Comparison of ENCODE assay signal across 14 cellular contexts in the genomic region with DNA sequence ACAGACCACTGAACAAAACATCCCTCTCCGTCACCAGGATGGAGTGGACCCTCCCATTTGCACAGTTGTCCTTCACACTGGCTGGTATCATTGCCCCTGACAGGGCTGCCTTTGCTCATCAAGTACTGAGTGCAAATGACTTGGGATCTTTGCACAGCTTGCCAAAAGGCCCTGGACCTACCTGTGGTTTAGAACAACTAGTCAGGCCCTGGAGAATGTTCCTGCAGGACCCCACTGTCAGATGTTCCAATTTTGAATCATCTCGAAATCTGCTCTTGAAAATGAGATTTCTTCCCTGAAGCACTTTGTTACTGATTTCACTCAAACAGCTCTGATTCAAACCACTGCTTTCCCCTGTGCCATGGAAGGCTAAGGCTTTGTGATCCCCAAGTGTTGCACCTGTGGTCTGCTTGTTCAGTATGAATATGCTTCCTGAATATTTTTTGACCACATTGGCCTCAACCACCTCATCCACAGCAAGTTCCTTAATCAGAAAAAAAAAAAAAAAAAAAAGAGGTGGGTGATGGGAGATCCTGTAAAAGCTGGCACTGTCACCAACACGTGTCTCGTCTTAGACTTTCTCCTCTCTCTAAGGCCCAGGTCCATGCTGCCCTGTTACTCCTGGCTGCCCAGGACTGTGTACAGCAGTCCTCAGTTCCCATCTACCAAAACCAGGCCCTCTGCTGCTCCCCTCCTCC. TPM values are rescaled to one million over a fixed set of nuclear protein-coding genes. Genes with fewer than 3 reads are reported as not detected.
A peak's percentile ranks its signal among the peaks of the same experiment; 100 is the strongest.
DNase-seq lines count a peak whose midpoint lies in the region; ATAC-seq, FAIRE-seq and TF ChIP-seq lines count a peak whose summit lies in the region.
"Had no signal": no experiment of that assay in that cellular context is flagged by ENCODE, and none has a peak within 500 bp of the region (broad histone marks: within the 10 kb centered on the region; RNA-seq: fewer than 3 reads in every experiment).

No MANE protein-coding gene starts in this region.

- peak; percentile 35 to 42 for ATAC-seq in stimulated activated naive B cell treated with anti-CD40 and anti-IgM and Interleukin-4, amounts not matched to agents 10 μg/mL and 1 μg/mL and 100 μg/mL, for 72 hours (replicated peaks)

- intact Hi-C loops in activated naive CD4-positive, alpha-beta T cell treated with anti-CD3 and anti-CD28 coated beads for 36 hours (cut with micrococcal nuclease) = loop anchor here (1.0 to 10.0 kb wide), 2 partner anchors 9 to 628 kb away; no protein-coding TSS in a partner anchor

- POLR2A ChIA-PET in RWPE1 (lab: Yijun Ruan, JAX; ENCODE audit: low non-redundant PET) = no interaction called here

- peak overlapping the region; percentile 16 for H3K27ac Mint-ChIP-seq in activated naive CD4-positive, alpha-beta T cell treated with anti-CD3 and anti-CD28 coated beads for 36 hours
- H3K27ac Mint-ChIP-seq in activated naive CD8-positive, alpha-beta T cell treated with anti-CD3 and anti-CD28 coated beads for 36 hours = peak overlapping the region; percentile 89
- H3K27ac Mint-ChIP-seq in stimulated activated naive B cell treated with anti-CD40 and anti-IgM and Interleukin-4, amounts not matched to agents 10 μg/mL and 1 μg/mL and 100 μg/mL, for 72 hours = no peak overlapping the region
- H3K27ac Mint-ChIP-seq: IgD-negative memory B cell had no signal

- no peak overlapping the region for H3K27ac ChIP-seq in RWPE1

- CTCF ChIA-PET in activated naive CD4-positive, alpha-beta T cell treated with anti-CD3 and anti-CD28 coated beads for 36 hours (lab: Charles Lee) = interaction anchor here (0.6 to 1.6 kb wide), 3 partner anchors 18 to 162 kb away, joined by 3 to 5 read pairs (median 3); no protein-coding TSS in a partner anchor
- CTCF ChIA-PET in RWPE1 (lab: Yijun Ruan, JAX) = interaction anchor here (0.6 kb wide), 1 partner anchor 1400 kb away, joined by 3 read pairs; no protein-coding TSS in a partner anchor

- TF ChIP-seq CTCF in RWPE1 (conservative IDR thresholded peaks at IDR 0.05; ENCODE audit: low read depth) = no peak

- no peaks in the 10 kb centered on the region for H3K36me3 Mint-ChIP-seq in activated naive CD4-positive, alpha-beta T cell treated with anti-CD3 and anti-CD28 coated beads for 36 hours (ENCODE audit: low read depth)
- peaks cover 19% of the 10 kb centered on the region for H3K36me3 Mint-ChIP-seq in activated naive CD8-positive, alpha-beta T cell treated with anti-CD3 and anti-CD28 coated beads for 36 hours
- H3K36me3 Mint-ChIP-seq in stimulated activated naive B cell treated with anti-CD40 and anti-IgM and Interleukin-4, amounts not matched to agents 10 μg/mL and 1 μg/mL and 100 μg/mL, for 72 hours = peaks cover 0 to 2% of the 10 kb centered on the region in 2 donors

- peaks cover 55% of the 10 kb centered on the region for H3K4me1 Mint-ChIP-seq in activated naive CD4-positive, alpha-beta T cell treated with anti-CD3 and anti-CD28 coated beads for 36 hours (ENCODE audit: low read depth)
- H3K4me1 Mint-ChIP-seq in activated naive CD8-positive, alpha-beta T cell treated with anti-CD3 and anti-CD28 coated beads for 36 hours = peaks cover 60% of the 10 kb centered on the region
- peaks cover 12 to 27% of the 10 kb centered on the region in 2 donors for H3K4me1 Mint-ChIP-seq in stimulated activated naive B cell treated with anti-CD40 and anti-IgM and Interleukin-4, amounts not matched to agents 10 μg/mL and 1 μg/mL and 100 μg/mL, for 72 hours

- FAIRE-seq in urothelium cell line (lab: Jason Lieb, UNC) = no peak

- peaks cover 7% of the 10 kb centered on the region for H3K9me3 Mint-ChIP-seq in activated naive CD4-positive, alpha-beta T cell treated with anti-CD3 and anti-CD28 coated beads for 36 hours
- peaks cover 22% of the 10 kb centered on the region for H3K9me3 Mint-ChIP-seq in activated naive CD8-positive, alpha-beta T cell treated with anti-CD3 and anti-CD28 coated beads for 36 hours
- H3K9me3 Mint-ChIP-seq in stimulated activated naive B cell treated with anti-CD40 and anti-IgM and Interleukin-4, amounts not matched to agents 10 μg/mL and 1 μg/mL and 100 μg/mL, for 72 hours = peaks cover 0 to 3% of the 10 kb centered on the region in 2 donors

- no peaks in the 10 kb centered on the region for H3K27me3 Mint-ChIP-seq in activated naive CD4-positive, alpha-beta T cell treated with anti-CD3 and anti-CD28 coated beads for 36 hours (ENCODE audit: low read depth)
- H3K27me3 Mint-ChIP-seq in activated naive CD8-positive, alpha-beta T cell treated with anti-CD3 and anti-CD28 coated beads for 36 hours = no peaks in the 10 kb centered on the region
- no peaks in the 10 kb centered on the region for H3K27me3 Mint-ChIP-seq in stimulated activated naive B cell treated with anti-CD40 and anti-IgM and Interleukin-4, amounts not matched to agents 10 μg/mL and 1 μg/mL and 100 μg/mL, for 72 hours
- H3K27me3 Mint-ChIP-seq: IgD-negative memory B cell had no signal

- H3K4me3 Mint-ChIP-seq in activated naive CD4-positive, alpha-beta T cell treated with anti-CD3 and anti-CD28 coated beads for 36 hours = no peak overlapping the region
- peak overlapping the region; percentile 58 for H3K4me3 Mint-ChIP-seq in activated naive CD8-positive, alpha-beta T cell treated with anti-CD3 and anti-CD28 coated beads for 36 hours
- no peak overlapping the region for H3K4me3 Mint-ChIP-seq in stimulated activated naive B cell treated with anti-CD40 and anti-IgM and Interleukin-4, amounts not matched to agents 10 μg/mL and 1 μg/mL and 100 μg/mL, for 72 hours
- H3K4me3 Mint-ChIP-seq: IgD-negative memory B cell had no signal

- DNase-seq in activated naive CD4-positive, alpha-beta T cell treated with anti-CD3 and anti-CD28 coated beads for 36 hours = peak; percentile 49
- DNase-seq in activated naive CD4-positive, alpha-beta T cell treated with anti-CD3 and anti-CD28 coated beads, Interleukin-2, amount 50 U/mL, for 16 hours = no peak
- DNase-seq in MV-4-11 (lab: John Stamatoyannopoulos, UW) (peak; percentile 74), NCI-H2107 treated with DMSO at 0.1 percent for 48 hours (lab: John Stamatoyannopoulos, UW; ENCODE audit: unreplicated experiment) (no peak), RWPE1 (ENCODE audit: low spot score) (no peak), urothelium cell line (ENCODE audit: low spot score) (no peak)
- DNase-seq in activated naive CD8-positive, alpha-beta T cell treated with anti-CD3 and anti-CD28 coated beads for 36 hours = no peak
- DNase-seq in stimulated activated naive B cell treated with anti-CD40 and anti-IgM and Interleukin-4, amounts not matched to agents 10 μg/mL and 1 μg/mL and 100 μg/mL, for 72 hours = no peak
- DNase-seq: DMS53, NCI-H1694 treated with DMSO at 0.1 percent for 48 hours, NCI-H526, trophoblast cell had no signal

RNA-seq across cellular contexts. Expression of gene AOAH, which starts 2.7 kb away (rescaled TPM):
- 1 to 10 TPM in 1 of 2 experiments, under 1 TPM in 1; 0.67 to 1.2 TPM for total RNA-seq in activated naive CD4-positive, alpha-beta T cell treated with anti-CD3 and anti-CD28 coated beads for 36 hours
- total RNA-seq in activated naive CD8-positive, alpha-beta T cell treated with anti-CD3 and anti-CD28 coated beads for 36 hours = 1 to 10 TPM; 5.3 to 7.1 TPM
- total RNA-seq: osteocyte had no signal

Comparison
In these comparisons a context has a peak if more than half of its experiments do, and no peak if none do; other contexts are left out.
1. DNase-seq: peak in activated naive CD4-positive, alpha-beta T cell treated with anti-CD3 and anti-CD28 coated beads for 36 hours (single experiment) and MV-4-11 (single experiment); none in activated naive CD4-positive, alpha-beta T cell treated with anti-CD3 and anti-CD28 coated beads, Interleukin-2, amount 50 U/mL, for 16 hours (single experiment), activated naive CD8-positive, alpha-beta T cell treated with anti-CD3 and anti-CD28 coated beads for 36 hours (single experiment), stimulated activated naive B cell treated with anti-CD40 and anti-IgM and Interleukin-4, amounts not matched to agents 10 μg/mL and 1 μg/mL and 100 μg/mL, for 72 hours (single experiment), NCI-H2107 treated with DMSO at 0.1 percent for 48 hours (single experiment), RWPE1 (single experiment) and urothelium cell line (single experiment).